ENCODE assay signal across 1 cellular context in the genomic region with DNA sequence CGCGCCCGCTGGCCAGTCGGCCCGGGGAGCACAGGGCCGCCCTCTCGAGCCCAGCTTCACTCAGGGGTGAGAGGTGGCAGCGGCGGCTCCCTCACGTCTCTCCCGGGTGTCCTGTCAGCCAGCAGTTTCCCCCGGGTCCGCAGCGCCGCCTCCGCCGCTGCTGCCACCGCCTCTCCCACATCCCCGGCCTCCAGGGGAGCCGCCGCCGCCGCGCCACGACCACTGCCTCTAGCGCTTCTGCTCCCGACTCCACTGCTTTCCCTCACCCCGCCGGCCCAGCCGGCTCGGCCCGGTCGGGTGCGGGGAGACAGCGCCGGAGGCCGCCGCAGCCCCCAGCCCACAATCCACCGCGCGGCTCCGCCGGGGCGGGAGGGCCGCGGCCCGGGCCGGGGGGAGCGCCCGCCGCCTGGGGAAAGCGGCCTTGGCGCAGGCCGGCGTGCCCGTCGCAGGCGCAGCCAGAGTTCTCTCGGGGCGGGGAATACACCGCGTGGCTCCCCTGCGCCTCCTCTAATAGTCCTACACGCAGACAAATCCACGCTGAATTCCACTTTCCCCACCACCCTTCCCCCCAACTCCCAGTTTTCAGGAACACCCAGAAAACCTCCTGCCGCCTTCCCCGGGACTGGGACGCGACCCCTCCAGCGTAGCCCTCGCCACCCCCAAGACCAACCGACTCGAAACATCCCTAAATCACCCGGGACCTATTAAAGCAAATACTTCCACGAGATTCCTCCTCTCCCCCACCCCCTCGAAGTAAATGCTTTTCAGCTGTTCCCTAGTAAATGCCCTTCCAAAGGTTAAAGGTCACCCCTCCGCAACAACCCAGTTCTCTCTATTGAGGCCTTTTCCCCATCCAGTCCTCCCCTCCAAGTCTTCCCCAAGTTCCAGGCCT.
TF ChIP-seq lines count a peak whose summit lies in the region.

A gene with protein sequence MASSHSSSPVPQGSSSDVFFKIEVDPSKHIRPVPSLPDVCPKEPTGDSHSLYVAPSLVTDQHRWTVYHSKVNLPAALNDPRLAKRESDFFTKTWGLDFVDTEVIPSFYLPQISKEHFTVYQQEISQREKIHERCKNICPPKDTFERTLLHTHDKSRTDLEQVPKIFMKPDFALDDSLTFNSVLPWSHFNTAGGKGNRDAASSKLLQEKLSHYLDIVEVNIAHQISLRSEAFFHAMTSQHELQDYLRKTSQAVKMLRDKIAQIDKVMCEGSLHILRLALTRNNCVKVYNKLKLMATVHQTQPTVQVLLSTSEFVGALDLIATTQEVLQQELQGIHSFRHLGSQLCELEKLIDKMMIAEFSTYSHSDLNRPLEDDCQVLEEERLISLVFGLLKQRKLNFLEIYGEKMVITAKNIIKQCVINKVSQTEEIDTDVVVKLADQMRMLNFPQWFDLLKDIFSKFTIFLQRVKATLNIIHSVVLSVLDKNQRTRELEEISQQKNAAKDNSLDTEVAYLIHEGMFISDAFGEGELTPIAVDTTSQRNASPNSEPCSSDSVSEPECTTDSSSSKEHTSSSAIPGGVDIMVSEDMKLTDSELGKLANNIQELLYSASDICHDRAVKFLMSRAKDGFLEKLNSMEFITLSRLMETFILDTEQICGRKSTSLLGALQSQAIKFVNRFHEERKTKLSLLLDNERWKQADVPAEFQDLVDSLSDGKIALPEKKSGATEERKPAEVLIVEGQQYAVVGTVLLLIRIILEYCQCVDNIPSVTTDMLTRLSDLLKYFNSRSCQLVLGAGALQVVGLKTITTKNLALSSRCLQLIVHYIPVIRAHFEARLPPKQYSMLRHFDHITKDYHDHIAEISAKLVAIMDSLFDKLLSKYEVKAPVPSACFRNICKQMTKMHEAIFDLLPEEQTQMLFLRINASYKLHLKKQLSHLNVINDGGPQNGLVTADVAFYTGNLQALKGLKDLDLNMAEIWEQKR (minus strand): TSS at position 346 of the 892 bp plus-strand sequence. CDS start 35,429 bp downstream, outside the sequence.

TF ChIP-seq in IMR-90, 13 proteins besides CTCF, POLR2A, EP300 and RAD21:
- TF ChIP-seq NFE2L2 (IDR thresholded peaks at IDR 0.05; ENCODE audit: low read depth, low read length) (no peak), RCOR1 (IDR thresholded peaks at IDR 0.05; ENCODE audit: insufficient replicate concordance, low read length) (no peak), CEBPB (IDR thresholded peaks at IDR 0.05; ENCODE audit: low read depth, low read length) (no peak), MAZ (IDR thresholded peaks at IDR 0.05; ENCODE audit: borderline replicate concordance, low read depth, low read length) (peak; percentile 41; the same call in 1 of the 2 replicates)
- TF ChIP-seq, protein P1, sequence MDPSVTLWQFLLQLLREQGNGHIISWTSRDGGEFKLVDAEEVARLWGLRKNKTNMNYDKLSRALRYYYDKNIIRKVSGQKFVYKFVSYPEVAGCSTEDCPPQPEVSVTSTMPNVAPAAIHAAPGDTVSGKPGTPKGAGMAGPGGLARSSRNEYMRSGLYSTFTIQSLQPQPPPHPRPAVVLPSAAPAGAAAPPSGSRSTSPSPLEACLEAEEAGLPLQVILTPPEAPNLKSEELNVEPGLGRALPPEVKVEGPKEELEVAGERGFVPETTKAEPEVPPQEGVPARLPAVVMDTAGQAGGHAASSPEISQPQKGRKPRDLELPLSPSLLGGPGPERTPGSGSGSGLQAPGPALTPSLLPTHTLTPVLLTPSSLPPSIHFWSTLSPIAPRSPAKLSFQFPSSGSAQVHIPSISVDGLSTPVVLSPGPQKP (IDR thresholded peaks at IDR 0.05; ENCODE audit: borderline replicate concordance, low read depth, low read length), result no peak
